In the genomic region with DNA sequence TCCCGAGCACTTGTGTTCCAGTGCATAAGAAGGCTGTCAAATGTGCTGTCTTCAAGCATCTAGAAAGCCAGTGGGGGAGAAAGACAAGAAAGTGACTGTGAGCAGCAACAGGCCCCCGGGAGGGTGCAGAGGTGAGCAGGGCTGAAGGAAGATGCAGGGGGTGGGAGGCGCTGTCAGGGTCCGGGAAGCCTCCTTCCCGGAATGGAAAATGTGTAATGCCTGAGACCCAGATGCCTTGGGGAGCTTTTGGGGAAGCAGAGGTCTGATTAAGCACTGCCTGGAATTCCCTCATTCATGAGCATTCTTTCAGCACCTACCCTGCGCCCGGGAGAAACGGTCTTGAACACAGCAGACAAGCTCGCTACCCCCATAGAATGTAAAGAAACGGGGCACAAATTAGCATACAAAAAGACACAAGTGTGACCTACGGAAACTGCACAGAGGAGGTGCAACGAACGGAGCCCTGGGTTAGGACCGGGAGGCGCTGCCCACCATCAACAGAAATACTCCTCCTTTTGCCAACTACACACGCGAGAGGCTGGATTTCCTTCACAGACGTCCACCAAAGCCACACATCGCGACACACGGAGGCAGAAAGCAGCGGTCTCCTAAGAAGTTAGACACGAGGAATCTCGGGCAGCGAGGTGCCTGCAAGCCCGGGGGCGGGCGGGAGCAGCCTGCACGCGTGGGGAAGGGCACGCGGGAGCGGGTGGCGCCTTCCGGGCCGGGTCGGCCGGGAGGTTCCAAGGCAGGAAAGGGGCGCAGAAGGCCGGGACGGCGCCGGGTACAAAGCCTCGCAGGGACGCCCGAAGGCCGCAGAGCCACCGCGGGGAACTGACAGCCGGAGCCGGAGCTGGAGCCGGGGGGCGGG, we compare ENCODE assay signal across 8 cellular contexts. TPM values are rescaled to one million over a fixed set of nuclear protein-coding genes. Genes with fewer than 3 reads are reported as not detected.
DNase-seq lines count a peak whose midpoint lies in the region; ATAC-seq and TF ChIP-seq lines count a peak whose summit lies in the region.

No MANE protein-coding gene starts in this region.

- no peaks in the 10 kb centered on the region for H3K36me3 Mint-ChIP-seq in endodermal cell (ENCODE audit: low read depth)

- peaks cover 3% of the 10 kb centered on the region for H3K4me1 ChIP-seq in endodermal cell (ENCODE audit: control insufficient read depth, insufficient read depth, low read length)
- H3K4me1 ChIP-seq in mucosa of descending colon (ENCODE audit: low read depth) = peaks cover 6% of the 10 kb centered on the region
- H3K4me1 ChIP-seq in tibial nerve = peaks cover 0 to 36% (median 20%) of the 10 kb centered on the region in 4 donors

- peak overlapping the region; percentile 62 for H3K4me3 ChIP-seq in AG09309 (ENCODE audit: control insufficient read depth, low read depth, low read length)
- peak overlapping the region; percentile 82 for H3K4me3 ChIP-seq in endodermal cell (ENCODE audit: low read length)
- H3K4me3 ChIP-seq in mucosa of descending colon = peak overlapping the region; percentile 68
- peak overlapping the region; percentile 58 to 100 (median 81) for H3K4me3 ChIP-seq in tibial nerve

- no peak overlapping the region for H3K27ac Mint-ChIP-seq in endodermal cell

- H3K9me3 Mint-ChIP-seq in endodermal cell = no peaks in the 10 kb centered on the region

- no peak for ATAC-seq in mucosa of descending colon

- intact Hi-C loops in mucosa of descending colon (cut with DNase I, micrococcal nuclease) = no loop called here

- no peaks in the 10 kb centered on the region for H3K36me3 ChIP-seq in endodermal cell (ENCODE audit: control insufficient read depth, insufficient read depth, low read length)
- no peaks in the 10 kb centered on the region for H3K36me3 ChIP-seq in mucosa of descending colon (ENCODE audit: low read depth)
- peaks cover 0 to 5% (median 0%) of the 10 kb centered on the region in 3 donors for H3K36me3 ChIP-seq in tibial nerve

- H3K27me3 ChIP-seq in endodermal cell (ENCODE audit: control insufficient read depth, insufficient read depth, low read length, poor library complexity, severe bottlenecking) = peaks cover 6% of the 10 kb centered on the region
- no peaks in the 10 kb centered on the region for H3K27me3 ChIP-seq in tibial nerve

- no peak for TF ChIP-seq CTCF in AG09309 (IDR thresholded peaks at IDR 0.05; ENCODE audit: control insufficient read depth, insufficient read depth, low read depth, low read length, missing control alignments)
- TF ChIP-seq CTCF in endodermal cell (conservative IDR thresholded peaks at IDR 0.05) = no peak
- TF ChIP-seq CTCF in mucosa of descending colon (IDR thresholded peaks at IDR 0.05) = no peak
- TF ChIP-seq CTCF in tibial nerve (IDR thresholded peaks at IDR 0.05) = no peak

- peaks cover 9% of the 10 kb centered on the region for H3K27me3 Mint-ChIP-seq in endodermal cell (ENCODE audit: insufficient read depth)

- H3K9me3 ChIP-seq in endodermal cell (ENCODE audit: control insufficient read depth, low read length) (no peaks in the 10 kb centered on the region), mucosa of descending colon (no peaks in the 10 kb centered on the region), tibial nerve (no peaks in the 10 kb centered on the region)

- TF ChIP-seq EP300 in tibial nerve (IDR thresholded peaks at IDR 0.05) = no peak

- 8% methylated on average over 25 to 53 of the region's 53 CpGs for WGBS in endodermal cell (ENCODE audit: insufficient coverage in 1 of 2, insufficient read length in 1 of 2), 2 experiments
- 12 to 16% methylated on average over 24 of the region's 53 CpGs for WGBS in tibial nerve, 2 donors

- DNase-seq in AG09309 (ENCODE audit: low read depth) (no peak), HCEC 1CT (peak; percentile 4), endodermal cell (peak; percentile 83), mucosa of descending colon (peak; percentile 47 to 75 (median 74)), tibial nerve (ENCODE audit: low spot score in 2 of 2) (no peak), GOT3 (lab: John Stamatoyannopoulos, UW) (no peak), COR-L47 (lab: John Stamatoyannopoulos, UW) (no peak)
- DNase-seq in activated CD4-positive, alpha-beta T cell treated with anti-CD3 and anti-CD28 coated beads for 48 hours = peak; percentile 41

- peaks cover 17% of the 10 kb centered on the region for H3K4me1 Mint-ChIP-seq in endodermal cell

- H3K9ac ChIP-seq in endodermal cell (ENCODE audit: extremely low read depth, low read length, poor library complexity, severe bottlenecking) = no peak overlapping the region

- H3K27ac ChIP-seq in endodermal cell (ENCODE audit: low read depth, low read length) = no peak overlapping the region
- peak overlapping the region; percentile 72 to 97 (median 90) for H3K27ac ChIP-seq in tibial nerve

- H3K4me3 Mint-ChIP-seq in endodermal cell = peak overlapping the region; percentile 73

- no peak for TF ChIP-seq POLR2A in tibial nerve (IDR thresholded peaks at IDR 0.05)

RNA-seq across cellular contexts. Expression of gene NPHP4, which starts 1.1 kb away (rescaled TPM):
- 10 to 100 TPM; 19.1 to 25.4 TPM for total RNA-seq in endodermal cell
- 15.1 TPM for polyA plus RNA-seq in endodermal cell (2013, experiment 1 of 2)
- polyA plus RNA-seq in endodermal cell (2013, experiment 2 of 2) = 12.6 TPM
- total RNA-seq in mucosa of descending colon = 10 to 100 TPM in 2 of 3 donors, 1 to 10 TPM in 1; 7.5 to 12.2 (median 10.3) TPM
- 10 to 100 TPM; 14.7 to 34.5 (median 28.0) TPM for total RNA-seq in tibial nerve

RNA-seq across cellular contexts. Expression of gene KCNAB2, which starts 54.5 kb away (rescaled TPM):
- total RNA-seq in endodermal cell (10 to 100 TPM; 14.9 to 22.9 TPM), mucosa of descending colon (10 to 100 TPM in 2 of 3 donors, 1 to 10 TPM in 1; 6.9 to 15.7 (median 11.8) TPM), tibial nerve (10 to 100 TPM in 2 of 4 donors, 1 to 10 TPM in 2; 7.0 to 21.4 (median 13.8) TPM)
- polyA plus RNA-seq in endodermal cell (2013, experiment 1 of 2) = 6.6 TPM
- polyA plus RNA-seq in endodermal cell (2013, experiment 2 of 2) = 6.0 TPM

Comparison
In these comparisons a context has a peak if more than half of its experiments do, and no peak if none do; other contexts are left out.
1. DNase-seq: peak in HCEC 1CT (single experiment), activated CD4-positive, alpha-beta T cell treated with anti-CD3 and anti-CD28 coated beads for 48 hours (single experiment), endodermal cell (single experiment) and mucosa of descending colon (3 of 3); none in AG09309 (single experiment), tibial nerve (0 of 2), GOT3 (single experiment) and COR-L47 (single experiment).
2. Peak in every context shown above with its lines, with median percentiles within 50 percentile points of each other: H3K4me3 ChIP-seq.